Comparison of ENCODE assay signal across 1 cellular context in the genomic region with DNA sequence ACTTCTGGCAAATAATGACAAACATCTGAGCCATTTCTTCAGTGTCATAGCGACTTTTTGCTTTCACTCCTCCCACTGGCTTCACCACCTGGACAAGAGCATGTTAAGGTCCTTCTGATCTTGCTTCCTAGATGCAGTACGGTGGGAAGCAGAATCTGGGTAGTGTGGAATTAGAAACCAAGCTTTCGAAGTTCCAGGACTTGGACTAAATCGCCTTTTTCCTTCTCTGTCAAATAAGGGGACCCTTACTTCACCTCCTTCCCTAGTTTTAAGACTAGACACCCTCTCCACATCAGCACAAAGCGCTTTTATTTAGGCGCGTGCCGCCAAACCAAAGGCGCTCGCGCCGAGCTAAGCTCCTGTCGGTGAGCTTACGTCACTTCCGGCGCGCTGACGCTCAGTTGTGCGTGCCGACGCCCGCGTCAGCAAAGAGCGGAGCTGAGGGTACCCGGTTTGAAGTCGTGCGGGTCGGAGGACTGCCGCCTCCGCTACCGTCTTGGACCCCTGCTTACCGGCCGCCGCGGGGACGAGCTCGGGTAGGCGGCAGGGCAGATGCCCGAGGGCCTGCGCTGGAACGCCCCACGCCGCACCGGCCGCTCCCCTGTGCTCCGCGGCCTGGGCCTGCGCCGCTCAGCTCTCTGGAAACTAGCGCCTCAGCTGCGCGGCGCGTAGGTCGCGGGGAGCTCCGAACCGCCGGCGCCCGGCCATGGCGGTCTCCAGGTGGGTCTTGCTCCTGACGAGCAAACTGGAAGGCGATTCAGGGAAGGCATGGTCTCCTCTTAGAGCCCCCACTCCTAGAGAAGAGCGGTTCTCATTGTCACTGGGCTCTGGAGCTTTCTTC.
TF ChIP-seq lines count a peak whose summit lies in the region.

A gene (plus strand): TSS at position 400 of the 841 bp plus-strand sequence. CDS start 307 bp downstream, at position 707.

TF ChIP-seq in K562, 482 proteins besides CTCF, POLR2A, EP300 and RAD21 (continued from another document and continues in another):
- TF ChIP-seq, protein P1, sequence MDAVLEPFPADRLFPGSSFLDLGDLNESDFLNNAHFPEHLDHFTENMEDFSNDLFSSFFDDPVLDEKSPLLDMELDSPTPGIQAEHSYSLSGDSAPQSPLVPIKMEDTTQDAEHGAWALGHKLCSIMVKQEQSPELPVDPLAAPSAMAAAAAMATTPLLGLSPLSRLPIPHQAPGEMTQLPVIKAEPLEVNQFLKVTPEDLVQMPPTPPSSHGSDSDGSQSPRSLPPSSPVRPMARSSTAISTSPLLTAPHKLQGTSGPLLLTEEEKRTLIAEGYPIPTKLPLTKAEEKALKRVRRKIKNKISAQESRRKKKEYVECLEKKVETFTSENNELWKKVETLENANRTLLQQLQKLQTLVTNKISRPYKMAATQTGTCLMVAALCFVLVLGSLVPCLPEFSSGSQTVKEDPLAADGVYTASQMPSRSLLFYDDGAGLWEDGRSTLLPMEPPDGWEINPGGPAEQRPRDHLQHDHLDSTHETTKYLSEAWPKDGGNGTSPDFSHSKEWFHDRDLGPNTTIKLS (IDR thresholded peaks at IDR 0.05; ENCODE audit: borderline replicate concordance, low read depth) = peak; percentile 74; the same call in 1 of the 2 replicates
- TF ChIP-seq YBX1 (IDR thresholded peaks at IDR 0.05) = no peak
- no peak for TF ChIP-seq FOXK1 (CRISPR knock-in tag; IDR thresholded peaks at IDR 0.05; ENCODE audit: borderline replicate concordance)
- TF ChIP-seq SIN3B (IDR thresholded peaks at IDR 0.05; ENCODE audit: low read depth) = peak; percentile 88
- no peak for TF ChIP-seq POLR3A (IDR thresholded peaks at IDR 0.05; ENCODE audit: borderline replicate concordance, extremely low read depth, insufficient read depth, insufficient read length)
- TF ChIP-seq ZNF12 (CRISPR knock-in tag; IDR thresholded peaks at IDR 0.05) = no peak
- TF ChIP-seq PPARD (CRISPR knock-in tag; IDR thresholded peaks at IDR 0.05) = no peak
- no peak for TF ChIP-seq SREBF2 (CRISPR knock-in tag; IDR thresholded peaks at IDR 0.05)
- no peak for TF ChIP-seq NCOA1 (IDR thresholded peaks at IDR 0.05; ENCODE audit: low read depth)
- TF ChIP-seq ZNF253 (CRISPR knock-in tag; conservative IDR thresholded peaks at IDR 0.05) = no peak
- no peak for TF ChIP-seq HNRNPK (IDR thresholded peaks at IDR 0.05; ENCODE audit: low read depth, low read length, poor library complexity, severe bottlenecking)
- 0 out of 2 replicates have a peak, but pooled peaks have one; percentile 33 for TF ChIP-seq RB1 (IDR thresholded peaks at IDR 0.05; ENCODE audit: low read depth)
- TF ChIP-seq MAZ (CRISPR knock-in tag; conservative IDR thresholded peaks at IDR 0.05 in 1 of 2, IDR thresholded peaks at IDR 0.05 in 1 of 2) = peak; percentile 71 to 75; a peak in 3 of 4 replicates
- TF ChIP-seq, protein P2, sequence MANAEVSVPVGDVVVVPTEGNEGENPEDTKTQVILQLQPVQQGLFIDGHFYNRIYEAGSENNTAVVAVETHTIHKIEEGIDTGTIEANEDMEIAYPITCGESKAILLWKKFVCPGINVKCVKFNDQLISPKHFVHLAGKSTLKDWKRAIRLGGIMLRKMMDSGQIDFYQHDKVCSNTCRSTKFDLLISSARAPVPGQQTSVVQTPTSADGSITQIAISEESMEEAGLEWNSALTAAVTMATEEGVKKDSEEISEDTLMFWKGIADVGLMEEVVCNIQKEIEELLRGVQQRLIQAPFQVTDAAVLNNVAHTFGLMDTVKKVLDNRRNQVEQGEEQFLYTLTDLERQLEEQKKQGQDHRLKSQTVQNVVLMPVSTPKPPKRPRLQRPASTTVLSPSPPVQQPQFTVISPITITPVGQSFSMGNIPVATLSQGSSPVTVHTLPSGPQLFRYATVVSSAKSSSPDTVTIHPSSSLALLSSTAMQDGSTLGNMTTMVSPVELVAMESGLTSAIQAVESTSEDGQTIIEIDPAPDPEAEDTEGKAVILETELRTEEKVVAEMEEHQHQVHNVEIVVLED (CRISPR knock-in tag; IDR thresholded peaks at IDR 0.05) = peak; percentile 95
- no peak for TF ChIP-seq SETDB1 (IDR thresholded peaks at IDR 0.05; ENCODE audit: low read length)
- TF ChIP-seq ZNF707 (CRISPR knock-in tag; conservative IDR thresholded peaks at IDR 0.05) = no peak
- peak; percentile 75 for TF ChIP-seq TAF1 (IDR thresholded peaks at IDR 0.05; ENCODE audit: control insufficient read depth, extremely low read depth, insufficient read depth, low read length, severe bottlenecking)
- TF ChIP-seq, protein P3, sequence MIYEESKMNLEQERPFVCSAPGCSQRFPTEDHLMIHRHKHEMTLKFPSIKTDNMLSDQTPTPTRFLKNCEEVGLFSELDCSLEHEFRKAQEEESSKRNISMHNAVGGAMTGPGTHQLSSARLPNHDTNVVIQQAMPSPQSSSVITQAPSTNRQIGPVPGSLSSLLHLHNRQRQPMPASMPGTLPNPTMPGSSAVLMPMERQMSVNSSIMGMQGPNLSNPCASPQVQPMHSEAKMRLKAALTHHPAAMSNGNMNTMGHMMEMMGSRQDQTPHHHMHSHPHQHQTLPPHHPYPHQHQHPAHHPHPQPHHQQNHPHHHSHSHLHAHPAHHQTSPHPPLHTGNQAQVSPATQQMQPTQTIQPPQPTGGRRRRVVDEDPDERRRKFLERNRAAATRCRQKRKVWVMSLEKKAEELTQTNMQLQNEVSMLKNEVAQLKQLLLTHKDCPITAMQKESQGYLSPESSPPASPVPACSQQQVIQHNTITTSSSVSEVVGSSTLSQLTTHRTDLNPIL (CRISPR knock-in tag; IDR thresholded peaks at IDR 0.05) = no peak
- peak; percentile 96 for TF ChIP-seq RBBP5 (IDR thresholded peaks at IDR 0.05; ENCODE audit: borderline replicate concordance, insufficient read depth, low read length, poor library complexity, severe bottlenecking)
- TF ChIP-seq BDP1 (IDR thresholded peaks at IDR 0.05; ENCODE audit: insufficient read depth, insufficient read length) = no peak
- no peak for TF ChIP-seq ZNF717 (CRISPR knock-in tag; IDR thresholded peaks at IDR 0.05)
- TF ChIP-seq MED1 (CRISPR knock-in tag; IDR thresholded peaks at IDR 0.05; ENCODE audit: borderline replicate concordance) = no peak
- TF ChIP-seq, protein P4, sequence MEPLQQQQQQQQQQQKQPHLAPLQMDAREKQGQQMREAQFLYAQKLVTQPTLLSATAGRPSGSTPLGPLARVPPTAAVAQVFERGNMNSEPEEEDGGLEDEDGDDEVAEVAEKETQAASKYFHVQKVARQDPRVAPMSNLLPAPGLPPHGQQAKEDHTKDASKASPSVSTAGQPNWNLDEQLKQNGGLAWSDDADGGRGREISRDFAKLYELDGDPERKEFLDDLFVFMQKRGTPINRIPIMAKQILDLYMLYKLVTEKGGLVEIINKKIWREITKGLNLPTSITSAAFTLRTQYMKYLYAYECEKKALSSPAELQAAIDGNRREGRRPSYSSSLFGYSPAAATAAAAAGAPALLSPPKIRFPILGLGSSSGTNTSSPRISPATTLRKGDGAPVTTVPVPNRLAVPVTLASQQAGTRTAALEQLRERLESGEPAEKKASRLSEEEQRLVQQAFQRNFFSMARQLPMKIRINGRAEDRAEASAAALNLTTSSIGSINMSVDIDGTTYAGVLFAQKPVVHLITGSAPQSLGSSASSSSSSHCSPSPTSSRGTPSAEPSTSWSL (CRISPR knock-in tag; IDR thresholded peaks at IDR 0.05; ENCODE audit: borderline replicate concordance) = no peak
- no peak for TF ChIP-seq ZNF695 (CRISPR knock-in tag; IDR thresholded peaks at IDR 0.05)
- TF ChIP-seq, protein P5, sequence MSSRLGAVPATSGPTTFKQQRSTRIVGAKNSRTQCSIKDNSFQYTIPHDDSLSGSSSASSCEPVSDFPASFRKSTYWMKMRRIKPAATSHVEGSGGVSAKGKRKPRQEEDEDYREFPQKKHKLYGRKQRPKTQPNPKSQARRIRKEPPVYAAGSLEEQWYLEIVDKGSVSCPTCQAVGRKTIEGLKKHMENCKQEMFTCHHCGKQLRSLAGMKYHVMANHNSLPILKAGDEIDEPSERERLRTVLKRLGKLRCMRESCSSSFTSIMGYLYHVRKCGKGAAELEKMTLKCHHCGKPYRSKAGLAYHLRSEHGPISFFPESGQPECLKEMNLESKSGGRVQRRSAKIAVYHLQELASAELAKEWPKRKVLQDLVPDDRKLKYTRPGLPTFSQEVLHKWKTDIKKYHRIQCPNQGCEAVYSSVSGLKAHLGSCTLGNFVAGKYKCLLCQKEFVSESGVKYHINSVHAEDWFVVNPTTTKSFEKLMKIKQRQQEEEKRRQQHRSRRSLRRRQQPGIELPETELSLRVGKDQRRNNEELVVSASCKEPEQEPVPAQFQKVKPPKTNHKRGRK (tag; IDR thresholded peaks at IDR 0.05) = no peak
- no peak for TF ChIP-seq SMAD3 (CRISPR knock-in tag; conservative IDR thresholded peaks at IDR 0.05)
- TF ChIP-seq, protein P6, sequence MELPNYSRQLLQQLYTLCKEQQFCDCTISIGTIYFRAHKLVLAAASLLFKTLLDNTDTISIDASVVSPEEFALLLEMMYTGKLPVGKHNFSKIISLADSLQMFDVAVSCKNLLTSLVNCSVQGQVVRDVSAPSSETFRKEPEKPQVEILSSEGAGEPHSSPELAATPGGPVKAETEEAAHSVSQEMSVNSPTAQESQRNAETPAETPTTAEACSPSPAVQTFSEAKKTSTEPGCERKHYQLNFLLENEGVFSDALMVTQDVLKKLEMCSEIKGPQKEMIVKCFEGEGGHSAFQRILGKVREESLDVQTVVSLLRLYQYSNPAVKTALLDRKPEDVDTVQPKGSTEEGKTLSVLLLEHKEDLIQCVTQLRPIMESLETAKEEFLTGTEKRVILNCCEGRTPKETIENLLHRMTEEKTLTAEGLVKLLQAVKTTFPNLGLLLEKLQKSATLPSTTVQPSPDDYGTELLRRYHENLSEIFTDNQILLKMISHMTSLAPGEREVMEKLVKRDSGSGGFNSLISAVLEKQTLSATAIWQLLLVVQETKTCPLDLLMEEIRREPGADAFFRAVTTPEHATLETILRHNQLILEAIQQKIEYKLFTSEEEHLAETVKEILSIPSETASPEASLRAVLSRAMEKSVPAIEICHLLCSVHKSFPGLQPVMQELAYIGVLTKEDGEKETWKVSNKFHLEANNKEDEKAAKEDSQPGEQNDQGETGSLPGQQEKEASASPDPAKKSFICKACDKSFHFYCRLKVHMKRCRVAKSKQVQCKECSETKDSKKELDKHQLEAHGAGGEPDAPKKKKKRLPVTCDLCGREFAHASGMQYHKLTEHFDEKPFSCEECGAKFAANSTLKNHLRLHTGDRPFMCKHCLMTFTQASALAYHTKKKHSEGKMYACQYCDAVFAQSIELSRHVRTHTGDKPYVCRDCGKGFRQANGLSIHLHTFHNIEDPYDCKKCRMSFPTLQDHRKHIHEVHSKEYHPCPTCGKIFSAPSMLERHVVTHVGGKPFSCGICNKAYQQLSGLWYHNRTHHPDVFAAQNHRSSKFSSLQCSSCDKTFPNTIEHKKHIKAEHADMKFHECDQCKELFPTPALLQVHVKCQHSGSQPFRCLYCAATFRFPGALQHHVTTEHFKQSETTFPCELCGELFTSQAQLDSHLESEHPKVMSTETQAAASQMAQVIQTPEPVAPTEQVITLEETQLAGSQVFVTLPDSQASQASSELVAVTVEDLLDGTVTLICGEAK (IDR thresholded peaks at IDR 0.05) = peak; percentile 87
- TF ChIP-seq, protein P6 (CRISPR knock-in tag; IDR thresholded peaks at IDR 0.05) = no peak
- TF ChIP-seq, protein P7, sequence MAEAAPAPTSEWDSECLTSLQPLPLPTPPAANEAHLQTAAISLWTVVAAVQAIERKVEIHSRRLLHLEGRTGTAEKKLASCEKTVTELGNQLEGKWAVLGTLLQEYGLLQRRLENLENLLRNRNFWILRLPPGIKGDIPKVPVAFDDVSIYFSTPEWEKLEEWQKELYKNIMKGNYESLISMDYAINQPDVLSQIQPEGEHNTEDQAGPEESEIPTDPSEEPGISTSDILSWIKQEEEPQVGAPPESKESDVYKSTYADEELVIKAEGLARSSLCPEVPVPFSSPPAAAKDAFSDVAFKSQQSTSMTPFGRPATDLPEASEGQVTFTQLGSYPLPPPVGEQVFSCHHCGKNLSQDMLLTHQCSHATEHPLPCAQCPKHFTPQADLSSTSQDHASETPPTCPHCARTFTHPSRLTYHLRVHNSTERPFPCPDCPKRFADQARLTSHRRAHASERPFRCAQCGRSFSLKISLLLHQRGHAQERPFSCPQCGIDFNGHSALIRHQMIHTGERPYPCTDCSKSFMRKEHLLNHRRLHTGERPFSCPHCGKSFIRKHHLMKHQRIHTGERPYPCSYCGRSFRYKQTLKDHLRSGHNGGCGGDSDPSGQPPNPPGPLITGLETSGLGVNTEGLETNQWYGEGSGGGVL (CRISPR knock-in tag; IDR thresholded peaks at IDR 0.05) = no peak
- TF ChIP-seq XRCC4 (IDR thresholded peaks at IDR 0.05; ENCODE audit: extremely low read depth, insufficient read depth, insufficient read length) = no peak
- no peak for TF ChIP-seq RBM17 (IDR thresholded peaks at IDR 0.05; ENCODE audit: borderline replicate concordance, low read depth, low read length)
- TF ChIP-seq SRSF7 (optimal IDR thresholded peaks at IDR 0.05; ENCODE audit: low read depth, low read length) = no peak
- 0 out of 2 replicates have a peak, but pooled peaks have one; percentile 35 for TF ChIP-seq NR3C1 (CRISPR knock-in tag; IDR thresholded peaks at IDR 0.05)
- TF ChIP-seq ZNF644 (tag; IDR thresholded peaks at IDR 0.05; ENCODE audit: low read depth) = no peak
- no peak for TF ChIP-seq ESRRB (CRISPR knock-in tag; IDR thresholded peaks at IDR 0.05; ENCODE audit: borderline replicate concordance)
- no peak for TF ChIP-seq DACH1 (IDR thresholded peaks at IDR 0.05; ENCODE audit: partially characterized antibody)
- TF ChIP-seq TRIM24 (IDR thresholded peaks at IDR 0.05) = no peak
